In the genomic region with DNA sequence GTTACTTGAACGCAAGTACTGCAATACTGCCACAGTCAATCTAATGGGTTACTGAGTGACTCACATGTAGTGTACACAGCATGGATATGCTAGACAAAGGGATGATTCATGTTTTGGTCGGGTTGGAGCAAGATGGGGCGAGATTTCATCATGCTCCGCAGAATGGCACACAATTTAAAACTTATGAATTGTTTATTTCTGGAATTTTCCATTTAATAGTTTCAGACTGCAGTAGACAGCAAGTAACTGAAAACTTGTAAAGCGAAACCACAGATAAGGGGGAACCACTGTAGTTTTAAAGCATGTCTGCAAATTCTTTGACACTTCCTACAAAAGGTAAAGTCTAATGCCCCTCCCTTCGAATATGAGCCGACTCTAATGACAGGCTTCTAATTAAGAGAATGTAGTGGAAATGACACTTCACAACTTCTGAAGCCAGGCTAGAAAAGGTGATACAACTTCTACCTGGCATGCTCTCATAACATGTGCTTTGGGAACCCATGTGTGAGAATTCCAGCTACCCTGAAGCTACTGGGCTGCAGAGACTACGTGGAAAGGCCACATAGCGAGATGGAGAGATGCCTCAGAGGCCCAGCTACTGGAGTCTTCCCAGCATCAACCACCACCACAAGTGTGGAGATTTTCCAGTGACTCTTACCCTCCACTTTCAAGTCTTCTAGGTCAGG, we compare ENCODE assay signal across 8 cellular contexts. TPM values are rescaled to one million over a fixed set of nuclear protein-coding genes. Genes with fewer than 3 reads are reported as not detected.
DNase-seq lines count a peak whose midpoint lies in the region; ATAC-seq and TF ChIP-seq lines count a peak whose summit lies in the region.

No MANE protein-coding gene starts in this region.

- H3K9me3 ChIP-seq in neural progenitor cell (ENCODE audit: low read depth) = no peaks in the 10 kb centered on the region

- no peak overlapping the region for H3K4me2 ChIP-seq in neural progenitor cell

- intact Hi-C loops in activated CD8-positive, alpha-beta T cell treated with anti-CD3 and anti-CD28 coated beads for 36 hours (cut with micrococcal nuclease) = no loop called here

- CTCF ChIA-PET in activated CD8-positive, alpha-beta T cell treated with anti-CD3 and anti-CD28 coated beads for 36 hours (lab: Charles Lee) = interaction anchor here (1.0 to 2.1 kb wide), 3 partner anchors 9 to 65 kb away, joined by 3 to 13 read pairs (median 4); no protein-coding TSS in a partner anchor
- CTCF ChIA-PET in activated CD8-positive, alpha-beta T cell treated with anti-CD3 and anti-CD28 coated beads, Interleukin-2, amount 10 ng/mL, durations not matched to agents 7 days and 5 days (lab: Charles Lee) = no interaction called here

- peaks cover 26% of the 10 kb centered on the region for H3K4me1 Mint-ChIP-seq in activated CD8-positive, alpha-beta T cell treated with anti-CD3 and anti-CD28 coated beads for 36 hours (ENCODE audit: low read depth)
- H3K4me1 Mint-ChIP-seq in activated CD8-positive, alpha-beta T cell treated with anti-CD3 and anti-CD28 coated beads, Interleukin-2, amount 10 ng/mL, durations not matched to agents 7 days and 5 days (ENCODE audit: low read depth) = peaks cover 10% of the 10 kb centered on the region
- H3K4me1 Mint-ChIP-seq in neural progenitor cell = peaks cover 8% of the 10 kb centered on the region

- no peak overlapping the region for H3K9ac ChIP-seq in neural progenitor cell

- H3K36me3 ChIP-seq in neural progenitor cell = no peaks in the 10 kb centered on the region

- DNase-seq in activated CD8-positive, alpha-beta T cell treated with anti-CD3 and anti-CD28 coated beads for 36 hours = peak; percentile 69
- no peak for DNase-seq in activated CD8-positive, alpha-beta T cell treated with anti-CD3 and anti-CD28 coated beads, Interleukin-2, amount 10 ng/mL, durations not matched to agents 7 days and 5 days
- DNase-seq in fibroblast of mammary gland (ENCODE audit: low read depth) = peak; percentile 94
- peak; percentile 80 for DNase-seq in stromal cell of bone marrow (ENCODE audit: low read depth)
- DNase-seq in neural progenitor cell (ENCODE audit: low spot score) = no peak
- no peak for DNase-seq in NCI-H510A (lab: John Stamatoyannopoulos, UW)

- peaks cover 11% of the 10 kb centered on the region for H3K27me3 Mint-ChIP-seq in activated CD8-positive, alpha-beta T cell treated with anti-CD3 and anti-CD28 coated beads for 36 hours
- H3K27me3 Mint-ChIP-seq in activated CD8-positive, alpha-beta T cell treated with anti-CD3 and anti-CD28 coated beads, Interleukin-2, amount 10 ng/mL, durations not matched to agents 7 days and 5 days (ENCODE audit: low read depth) = peaks cover 5% of the 10 kb centered on the region
- H3K27me3 Mint-ChIP-seq in neural progenitor cell (ENCODE audit: insufficient read depth, low read depth) = no peaks in the 10 kb centered on the region

- H3K36me3 Mint-ChIP-seq in activated CD8-positive, alpha-beta T cell treated with anti-CD3 and anti-CD28 coated beads for 36 hours (ENCODE audit: low read depth) = no peaks in the 10 kb centered on the region
- H3K36me3 Mint-ChIP-seq in activated CD8-positive, alpha-beta T cell treated with anti-CD3 and anti-CD28 coated beads, Interleukin-2, amount 10 ng/mL, durations not matched to agents 7 days and 5 days (ENCODE audit: low read depth) = no peaks in the 10 kb centered on the region
- no peaks in the 10 kb centered on the region for H3K36me3 Mint-ChIP-seq in neural progenitor cell

- no peak overlapping the region for H3K4me3 ChIP-seq in fibroblast of mammary gland (ENCODE audit: control insufficient read depth, low read depth, low read length)
- no peak overlapping the region for H3K4me3 ChIP-seq in neural progenitor cell

- no peaks in the 10 kb centered on the region for H4K20me1 ChIP-seq in neural progenitor cell (ENCODE audit: low read depth)

- no peaks in the 10 kb centered on the region for H3K79me2 ChIP-seq in neural progenitor cell (ENCODE audit: low read depth)

- H3K27ac Mint-ChIP-seq in activated CD8-positive, alpha-beta T cell treated with anti-CD3 and anti-CD28 coated beads for 36 hours = peak overlapping the region; percentile 85
- H3K27ac Mint-ChIP-seq in activated CD8-positive, alpha-beta T cell treated with anti-CD3 and anti-CD28 coated beads, Interleukin-2, amount 10 ng/mL, durations not matched to agents 7 days and 5 days = no peak overlapping the region
- no peak overlapping the region for H3K27ac Mint-ChIP-seq in neural progenitor cell

- no peak overlapping the region for H2AFZ ChIP-seq in neural progenitor cell (replicated peaks)

- ATAC-seq in activated CD8-positive, alpha-beta T cell treated with anti-CD3 and anti-CD28 coated beads for 36 hours = peak; percentile 88
- no peak for ATAC-seq in activated CD8-positive, alpha-beta T cell treated with anti-CD3 and anti-CD28 coated beads, Interleukin-2, amount 10 ng/mL, durations not matched to agents 7 days and 5 days
- ATAC-seq in SK-N-SH treated with all-trans-retinoic acid at 6 μM for 48 hours = peak; percentile 93
- no peak for ATAC-seq in HG02981 (IDR thresholded peaks at IDR 0.05; ENCODE audit: unreplicated experiment)

- H3K27me3 ChIP-seq in neural progenitor cell = no peaks in the 10 kb centered on the region

- H3K9me3 Mint-ChIP-seq in activated CD8-positive, alpha-beta T cell treated with anti-CD3 and anti-CD28 coated beads for 36 hours = no peaks in the 10 kb centered on the region
- no peaks in the 10 kb centered on the region for H3K9me3 Mint-ChIP-seq in activated CD8-positive, alpha-beta T cell treated with anti-CD3 and anti-CD28 coated beads, Interleukin-2, amount 10 ng/mL, durations not matched to agents 7 days and 5 days (ENCODE audit: insufficient read depth)
- H3K9me3 Mint-ChIP-seq in neural progenitor cell = no peaks in the 10 kb centered on the region

- no peak overlapping the region for H3K4me3 Mint-ChIP-seq in activated CD8-positive, alpha-beta T cell treated with anti-CD3 and anti-CD28 coated beads for 36 hours
- H3K4me3 Mint-ChIP-seq in activated CD8-positive, alpha-beta T cell treated with anti-CD3 and anti-CD28 coated beads, Interleukin-2, amount 10 ng/mL, durations not matched to agents 7 days and 5 days = no peak overlapping the region
- H3K4me3 Mint-ChIP-seq in neural progenitor cell = no peak overlapping the region

- POLR2A ChIA-PET in activated CD8-positive, alpha-beta T cell treated with anti-CD3 and anti-CD28 coated beads for 36 hours (lab: Charles Lee) = interaction anchor here (0.8 to 1.8 kb wide), 2 partner anchors 9 to 14 kb away, joined by 4 to 5 read pairs; a partner anchor contains a TSS
- POLR2A ChIA-PET in activated CD8-positive, alpha-beta T cell treated with anti-CD3 and anti-CD28 coated beads, Interleukin-2, amount 10 ng/mL, durations not matched to agents 7 days and 5 days (lab: Charles Lee) = no interaction called here

- no peaks in the 10 kb centered on the region for H3K4me1 ChIP-seq in neural progenitor cell

- TF ChIP-seq CTCF in activated CD8-positive, alpha-beta T cell treated with anti-CD3 and anti-CD28 coated beads for 36 hours (IDR thresholded peaks at IDR 0.05) = no peak
- no peak for TF ChIP-seq CTCF in fibroblast of mammary gland (conservative IDR thresholded peaks at IDR 0.05; ENCODE audit: control insufficient read depth, insufficient read depth, low read depth, low read length)
- no peak for TF ChIP-seq CTCF in neural progenitor cell (IDR thresholded peaks at IDR 0.05)

- H3F3A ChIP-seq in neural progenitor cell (ENCODE audit: low read depth) = no peaks in the 10 kb centered on the region

- H3K27ac ChIP-seq in neural progenitor cell = no peak overlapping the region

TF ChIP-seq in SK-N-SH treated with all-trans-retinoic acid at 6 μM for 48 hours, 23 proteins besides CTCF, POLR2A, EP300 and RAD21:
- no peak for TF ChIP-seq BACH2 (CRISPR knock-in tag; IDR thresholded peaks at IDR 0.05; ENCODE audit: borderline replicate concordance)

RNA-seq across cellular contexts. Expression of a gene that starts 13.9 kb away (rescaled TPM):
- 10 to 100 TPM; 11.9 to 13.2 TPM for total RNA-seq in activated CD8-positive, alpha-beta T cell treated with anti-CD3 and anti-CD28 coated beads for 36 hours
- total RNA-seq in activated CD8-positive, alpha-beta T cell treated with anti-CD3 and anti-CD28 coated beads, Interleukin-2, amount 10 ng/mL, durations not matched to agents 7 days and 5 days = 1 to 10 TPM; 5.9 to 6.4 TPM
- 7.8 and 8.8 TPM in 2 replicates for total RNA-seq in neural progenitor cell (ENCODE audit: low replicate concordance)

RNA-seq across cellular contexts. Expression of a gene that starts 40.8 kb away (rescaled TPM):
- total RNA-seq in activated CD8-positive, alpha-beta T cell treated with anti-CD3 and anti-CD28 coated beads for 36 hours = 10 to 100 TPM; 15.2 to 16.3 TPM
- total RNA-seq in activated CD8-positive, alpha-beta T cell treated with anti-CD3 and anti-CD28 coated beads, Interleukin-2, amount 10 ng/mL, durations not matched to agents 7 days and 5 days = under 1 TPM; 0.47 to 0.52 TPM
- total RNA-seq in neural progenitor cell (ENCODE audit: low replicate concordance) = 58.7 and 64.3 TPM in 2 replicates

Comparison
In these comparisons a context has a peak if more than half of its experiments do, and no peak if none do; other contexts are left out.
1. ATAC-seq: peak in activated CD8-positive, alpha-beta T cell treated with anti-CD3 and anti-CD28 coated beads for 36 hours (single experiment) and SK-N-SH treated with all-trans-retinoic acid at 6 μM for 48 hours (single experiment); none in activated CD8-positive, alpha-beta T cell treated with anti-CD3 and anti-CD28 coated beads, Interleukin-2, amount 10 ng/mL, durations not matched to agents 7 days and 5 days (single experiment) and HG02981 (single experiment).
2. DNase-seq: peak in activated CD8-positive, alpha-beta T cell treated with anti-CD3 and anti-CD28 coated beads for 36 hours (single experiment), fibroblast of mammary gland (single experiment) and stromal cell of bone marrow (single experiment); none in activated CD8-positive, alpha-beta T cell treated with anti-CD3 and anti-CD28 coated beads, Interleukin-2, amount 10 ng/mL, durations not matched to agents 7 days and 5 days (single experiment), neural progenitor cell (single experiment) and NCI-H510A (single experiment).
3. RNA of a gene that starts 40.8 kb away (total RNA-seq): 58.7 to 64.3 TPM in neural progenitor cell and 15.2 to 16.3 TPM in activated CD8-positive, alpha-beta T cell treated with anti-CD3 and anti-CD28 coated beads for 36 hours; 0.47 to 0.52 TPM in activated CD8-positive, alpha-beta T cell treated with anti-CD3 and anti-CD28 coated beads, Interleukin-2, amount 10 ng/mL, durations not matched to agents 7 days and 5 days; every median in the first group is over 10 times any median in the second.